In genomic region chr15:88209111-88209510, GRCh38 we compare ENCODE assay signal across 31 cellular contexts. TPM values are rescaled to one million over a fixed set of nuclear protein-coding genes. Genes with fewer than 3 reads are reported as not detected.
"Had no signal": no experiment of that assay in that cellular context is flagged by ENCODE, and none has a peak within 500 bp of the region (broad histone marks: within the 10 kb centered on the region; RNA-seq: fewer than 3 reads in every experiment).

No MANE protein-coding gene starts in this region.

- H3K9me3 ChIP-seq: adrenal gland, ascending aorta, body of pancreas, breast epithelium, colonic mucosa had no signal

- H3K27me3 ChIP-seq: adrenal gland, ascending aorta, body of pancreas, brain microvascular endothelial cell, breast epithelium, cardiac muscle cell, colonic mucosa had no signal

- FAIRE-seq: astrocyte, bronchial epithelial cell, colon had no signal

- ATAC-seq: activated naive CD4-positive, alpha-beta T cell treated with anti-CD3 and anti-CD28 coated beads, Interleukin-2, amount 50 U/mL, for 72 hours; activated T-cell treated with anti-CD3 and anti-CD28 coated beads, Interleukin-2, amount 50 U/mL, for 72 hours; activated T-helper 17 cell treated with anti-CD3 and anti-CD28 coated beads, Interleukin-2, amount 50 U/mL, for 72 hours; body of pancreas had no signal

- H3K4me1 ChIP-seq: adrenal gland, ascending aorta, body of pancreas, breast epithelium, colonic mucosa had no signal

- H3K27ac ChIP-seq: adrenal gland, ascending aorta, body of pancreas, brain microvascular endothelial cell, cardiac muscle cell, colonic mucosa had no signal

- H3K4me3 ChIP-seq: adrenal gland, ascending aorta, body of pancreas, breast epithelium, cardiac muscle cell, colonic mucosa had no signal

- H3K36me3 ChIP-seq: adrenal gland, ascending aorta, brain microvascular endothelial cell, breast epithelium, cardiac muscle cell, colonic mucosa had no signal

- DNase-seq: activated effector memory CD4-positive, alpha-beta T cell treated with anti-CD3 and anti-CD28 coated beads, Interleukin-2, amount 50 U/mL, for 16 hours; activated effector memory CD4-positive, alpha-beta T cell treated with Interleukin-2 at 50 U/mL for 16 hours; activated gamma-delta T cell; activated gamma-delta T cell treated with Interleukin-2 at 50 U/mL for 16 hours; activated naive CD4-positive, alpha-beta T cell; activated naive CD4-positive, alpha-beta T cell treated with anti-CD3 and anti-CD28 coated beads for 36 hours; activated naive CD4-positive, alpha-beta T cell treated with anti-CD3 and anti-CD28 coated beads, Interleukin-2, amount 10 ng/mL, durations not matched to agents 7 days and 5 days; activated naive CD4-positive, alpha-beta T cell treated with anti-CD3 and anti-CD28 coated beads, Interleukin-2, amount 50 U/mL, for 16 hours; activated naive CD4-positive, alpha-beta T cell treated with Interleukin-2 at 50 U/mL for 16 hours; activated naive CD8-positive, alpha-beta T cell treated with anti-CD3 and anti-CD28 coated beads for 36 hours; activated naive CD8-positive, alpha-beta T cell treated with anti-CD3 and anti-CD28 coated beads, Interleukin-2, amount 10 ng/mL, durations not matched to agents 7 days and 5 days; activated naive CD8-positive, alpha-beta T cell treated with anti-CD3 and anti-CD28 coated beads, Interleukin-2, amount 50 U/mL, for 24 hours; activated T-cell treated with anti-CD3 and anti-CD28 coated beads, Interleukin-2, amount 50 U/mL, for 48 hours; activated T-cell treated with anti-CD3 and anti-CD28 coated beads, Interleukin-2, amount 50 U/mL, for 72 hours; adrenal gland; amniotic stem cell; aorta; body of pancreas; brain microvascular endothelial cell; central memory CD4-positive, alpha-beta T cell; cerebellar nuclear complex; colonic mucosa had no signal

RNA-seq across cellular contexts. Expression of gene NTRK3, which starts 47.4 kb away (rescaled TPM):
- total RNA-seq: activated naive CD8-positive, alpha-beta T cell treated with anti-CD3 and anti-CD28 coated beads for 36 hours; activated naive CD8-positive, alpha-beta T cell treated with anti-CD3 and anti-CD28 coated beads, Interleukin-2, amount 10 ng/mL, durations not matched to agents 7 days and 5 days; bronchial epithelial cell; chondrocyte had no signal
